ENCODE assay signal across 1 cellular context in genomic region chr3:113287818-113288648, GRCh38.
TF ChIP-seq lines count a peak whose summit lies in the region.

No MANE protein-coding gene starts in this region.

TF ChIP-seq in WTC11, 78 proteins besides CTCF, POLR2A, EP300 and RAD21 (continued from another document):
- TF ChIP-seq PRDM15 (CRISPR knock-in tag; IDR thresholded peaks at IDR 0.05): no peak
- TF ChIP-seq ELF4 (CRISPR knock-in tag; IDR thresholded peaks at IDR 0.05; ENCODE audit: low read depth): no peak
- no peak for TF ChIP-seq NR2C2 (CRISPR knock-in tag; IDR thresholded peaks at IDR 0.05)
TF ChIP-seq in WTC11: peak in this region for 0.
